ENCODE assay signal across 11 cellular contexts in the genomic region with DNA sequence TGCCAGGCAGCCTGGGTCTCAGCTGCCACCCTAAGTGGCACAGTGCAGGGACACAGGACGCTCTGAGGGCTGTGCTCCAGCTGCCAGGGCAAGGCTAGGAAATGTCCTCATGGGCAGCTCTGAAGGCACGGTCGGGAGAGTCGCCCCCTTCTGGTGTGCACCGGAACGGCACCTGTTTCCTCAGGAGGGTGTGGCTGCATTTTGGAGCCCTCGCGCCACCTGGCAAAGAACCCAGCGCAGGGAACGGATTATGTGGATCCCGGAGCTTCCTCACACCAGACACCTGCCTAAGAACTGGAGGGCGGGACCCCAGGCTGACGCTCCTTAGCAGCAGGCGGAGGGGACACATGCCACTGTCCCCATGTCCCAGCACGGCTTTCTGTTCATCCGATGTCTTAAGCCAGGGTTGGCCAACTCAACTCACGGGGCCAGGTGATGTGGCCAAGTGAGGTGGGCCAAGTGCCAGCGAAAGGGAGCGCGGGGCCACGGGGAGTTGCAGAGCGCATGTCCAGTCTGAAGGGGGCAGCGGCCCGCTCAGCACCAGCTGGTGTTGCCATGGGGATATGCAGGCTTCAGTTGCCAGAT. TPM values are rescaled to one million over a fixed set of nuclear protein-coding genes. Genes with fewer than 3 reads are reported as not detected.
DNase-seq lines count a peak whose midpoint lies in the region; ATAC-seq and TF ChIP-seq lines count a peak whose summit lies in the region.
"Had no signal": no experiment of that assay in that cellular context is flagged by ENCODE, and none has a peak within 500 bp of the region (broad histone marks: within the 10 kb centered on the region; RNA-seq: fewer than 3 reads in every experiment).

No MANE protein-coding gene starts in this region.

- no peaks in the 10 kb centered on the region for H3K36me3 Mint-ChIP-seq in activated CD4-positive, alpha-beta T cell treated with anti-CD3 and anti-CD28 coated beads, Interleukin-2, amount 10 ng/mL, durations not matched to agents 24 days and 14 days (ENCODE audit: low read depth)

- H3K9ac ChIP-seq in iPS-15b (ENCODE audit: low read depth, low read length): no peak overlapping the region

- intact Hi-C loops in left ventricle myocardium inferior (cut with micrococcal nuclease): loop anchor here (5.0 kb wide), 1 partner anchor 113 kb away; no protein-coding TSS in a partner anchor
- intact Hi-C loops in cardiac septum (cut with DNase I): no loop called here
- intact Hi-C loops in activated CD4-positive, alpha-beta T cell treated with anti-CD3 and anti-CD28 coated beads, Interleukin-2, amount 10 ng/mL, durations not matched to agents 24 days and 14 days (cut with micrococcal nuclease): no loop called here

- peaks cover 4% of the 10 kb centered on the region for H3K9me3 ChIP-seq in left ventricle myocardium inferior (replicated peaks)
- no peaks in the 10 kb centered on the region for H3K9me3 ChIP-seq in iPS-15b (ENCODE audit: control insufficient read depth, insufficient read depth, low read length)
- H3K9me3 ChIP-seq: psoas muscle had no signal

- H3K4me3 Mint-ChIP-seq in activated CD4-positive, alpha-beta T cell treated with anti-CD3 and anti-CD28 coated beads, Interleukin-2, amount 10 ng/mL, durations not matched to agents 24 days and 14 days: no peak overlapping the region

- H3K9me3 Mint-ChIP-seq in activated CD4-positive, alpha-beta T cell treated with anti-CD3 and anti-CD28 coated beads, Interleukin-2, amount 10 ng/mL, durations not matched to agents 24 days and 14 days: no peaks in the 10 kb centered on the region

- peaks cover 16% of the 10 kb centered on the region for H3K4me1 ChIP-seq in left ventricle myocardium inferior
- peaks cover 3% of the 10 kb centered on the region for H3K4me1 ChIP-seq in iPS-15b (ENCODE audit: control insufficient read depth, insufficient read depth, low read length)
- H3K4me1 ChIP-seq: psoas muscle had no signal

- H3K36me3 ChIP-seq in left ventricle myocardium inferior (no peaks in the 10 kb centered on the region), iPS-15b (ENCODE audit: control insufficient read depth, insufficient read depth, low read length) (no peaks in the 10 kb centered on the region)

- H3K27me3 ChIP-seq in left ventricle myocardium inferior (ENCODE audit: low read depth): peaks cover 49% of the 10 kb centered on the region
- peaks cover 21% of the 10 kb centered on the region for H3K27me3 ChIP-seq in iPS-15b (ENCODE audit: control insufficient read depth, insufficient read depth, low read length)

- H3K27me3 Mint-ChIP-seq in activated CD4-positive, alpha-beta T cell treated with anti-CD3 and anti-CD28 coated beads, Interleukin-2, amount 10 ng/mL, durations not matched to agents 24 days and 14 days: peaks cover 15% of the 10 kb centered on the region

- no peak for ATAC-seq in HG02870 (IDR thresholded peaks at IDR 0.05; ENCODE audit: unreplicated experiment)
- ATAC-seq in GM21367 (IDR thresholded peaks at IDR 0.05; ENCODE audit: unreplicated experiment): no peak
- ATAC-seq: psoas muscle had no signal

- no peak overlapping the region for H3K27ac Mint-ChIP-seq in activated CD4-positive, alpha-beta T cell treated with anti-CD3 and anti-CD28 coated beads, Interleukin-2, amount 10 ng/mL, durations not matched to agents 24 days and 14 days

- DNase-seq in left ventricle myocardium inferior: no peak
- no peak for DNase-seq in cardiac septum (ENCODE audit: low spot score)
- DNase-seq in activated CD4-positive, alpha-beta T cell treated with anti-CD3 and anti-CD28 coated beads, Interleukin-2, amount 10 ng/mL, durations not matched to agents 24 days and 14 days: peak; percentile 68
- DNase-seq in NCI-H510A (lab: John Stamatoyannopoulos, UW): no peak
- DNase-seq in NCI-H2227 (lab: John Stamatoyannopoulos, UW; ENCODE audit: unreplicated experiment): no peak
- DNase-seq: central memory CD4-positive, alpha-beta T cell; NCI-H2171 treated with DMSO at 0.1 percent for 48 hours; psoas muscle had no signal

- peak; percentile 30 for TF ChIP-seq CTCF in left ventricle myocardium inferior (IDR thresholded peaks at IDR 0.05; ENCODE audit: borderline replicate concordance)

- no peak overlapping the region for H3K27ac ChIP-seq in left ventricle myocardium inferior (replicated peaks)
- H3K27ac ChIP-seq: psoas muscle had no signal

- H3K4me3 ChIP-seq in left ventricle myocardium inferior: no peak overlapping the region
- peak overlapping the region; percentile 46 for H3K4me3 ChIP-seq in iPS-15b (ENCODE audit: low read depth, low read length)
- H3K4me3 ChIP-seq: psoas muscle had no signal

- peaks cover 4% of the 10 kb centered on the region for H3K4me1 Mint-ChIP-seq in activated CD4-positive, alpha-beta T cell treated with anti-CD3 and anti-CD28 coated beads, Interleukin-2, amount 10 ng/mL, durations not matched to agents 24 days and 14 days

RNA-seq across cellular contexts. Expression of gene SLC22A8, which starts 5.1 kb away (rescaled TPM):
- total RNA-seq in left ventricle myocardium inferior (not detected), cardiac septum (not detected)
- total RNA-seq in activated CD4-positive, alpha-beta T cell treated with anti-CD3 and anti-CD28 coated beads, Interleukin-2, amount 10 ng/mL, durations not matched to agents 24 days and 14 days: not detected in 2 replicates
- total RNA-seq: psoas muscle had no signal

RNA-seq across cellular contexts. Expression of gene SLC22A6, which starts 36.0 kb away (rescaled TPM):
- not detected for total RNA-seq in left ventricle myocardium inferior
- total RNA-seq in cardiac septum: not detected
- total RNA-seq in activated CD4-positive, alpha-beta T cell treated with anti-CD3 and anti-CD28 coated beads, Interleukin-2, amount 10 ng/mL, durations not matched to agents 24 days and 14 days: not detected in 2 replicates
- total RNA-seq: psoas muscle had no signal
